In the genomic region with DNA sequence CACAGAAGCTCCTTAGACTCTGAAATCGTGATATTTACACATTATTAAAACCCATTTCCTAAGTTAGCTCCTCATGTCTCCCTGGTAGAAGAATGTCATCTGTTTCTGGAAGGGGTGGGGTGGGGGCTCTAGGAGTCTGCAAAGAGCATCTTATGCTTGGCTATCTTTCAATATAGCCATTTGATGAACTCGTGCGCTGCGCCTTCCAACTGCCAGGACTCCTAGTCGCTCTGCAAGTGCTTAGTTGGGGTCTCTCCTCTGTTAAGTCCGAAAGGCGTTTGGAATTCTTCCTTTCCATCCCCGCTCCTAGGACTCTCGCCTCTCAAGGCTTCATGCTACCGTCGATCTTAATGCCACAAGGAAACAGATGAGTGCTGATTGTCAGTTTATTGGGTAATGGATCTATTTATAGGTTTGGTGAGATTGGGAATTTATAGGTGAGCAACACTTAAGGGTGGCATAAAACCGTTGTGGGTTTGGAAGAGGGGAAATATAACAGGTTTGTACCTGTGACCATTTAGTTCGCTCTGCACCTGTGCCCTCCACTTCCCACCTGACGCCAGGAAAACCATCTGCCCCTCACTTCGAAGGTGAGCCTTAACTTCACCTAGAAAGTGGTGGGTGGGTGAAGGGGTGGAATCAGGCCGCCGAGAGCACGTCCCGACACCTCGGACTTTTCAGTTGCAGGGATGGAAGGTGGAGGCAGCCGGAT, we compare ENCODE assay signal across 1 cellular context.
TF ChIP-seq lines count a peak whose summit lies in the region.

No MANE protein-coding gene starts in this region.

TF ChIP-seq in endothelial cell of umbilical vein, 7 proteins besides CTCF, POLR2A, EP300 and RAD21:
- TF ChIP-seq, protein P1, sequence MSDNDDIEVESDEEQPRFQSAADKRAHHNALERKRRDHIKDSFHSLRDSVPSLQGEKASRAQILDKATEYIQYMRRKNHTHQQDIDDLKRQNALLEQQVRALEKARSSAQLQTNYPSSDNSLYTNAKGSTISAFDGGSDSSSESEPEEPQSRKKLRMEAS (IDR thresholded peaks at IDR 0.05; ENCODE audit: insufficient read depth, insufficient read length) = no peak
- TF ChIP-seq MYC (IDR thresholded peaks at IDR 0.05; ENCODE audit: low read depth, low read length) = no peak
- TF ChIP-seq FOS (IDR thresholded peaks at IDR 0.05; ENCODE audit: borderline replicate concordance, insufficient read depth, low read length) = no peak
- TF ChIP-seq GATA2 (IDR thresholded peaks at IDR 0.05; ENCODE audit: insufficient read depth, insufficient read length, low read depth, low read length) = no peak
- peak; percentile 88 for TF ChIP-seq EZH2 (IDR thresholded peaks at IDR 0.05; ENCODE audit: borderline replicate concordance, low read depth, low read length, severe bottlenecking)
- no peak for TF ChIP-seq JUN (IDR thresholded peaks at IDR 0.05; ENCODE audit: borderline replicate concordance, insufficient read depth, insufficient read length, low read depth)
- no peak for TF ChIP-seq POLR2AphosphoS5 (IDR thresholded peaks at IDR 0.05; ENCODE audit: insufficient read depth, low read depth, low read length)
